In the genomic region with DNA sequence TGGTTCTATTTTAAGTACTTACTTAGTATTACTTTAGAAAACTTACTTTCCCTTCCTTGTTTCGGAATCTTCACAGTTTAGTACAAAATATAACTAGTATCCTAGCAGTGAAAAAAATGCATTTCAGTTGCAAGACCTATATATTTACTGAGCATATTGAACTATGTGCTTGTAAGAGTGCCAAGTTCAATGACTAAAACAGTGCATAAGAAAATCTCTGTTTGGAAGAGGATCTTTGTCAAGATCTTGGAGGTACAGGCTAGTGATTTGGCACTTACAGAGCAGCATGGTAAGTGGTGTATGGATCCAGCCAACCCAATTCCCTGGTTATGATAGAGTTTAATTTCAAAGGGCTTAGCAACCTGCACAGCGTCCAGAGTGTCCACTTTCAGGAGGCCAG, we compare ENCODE assay signal across 34 cellular contexts.
"Had no signal": no experiment of that assay in that cellular context is flagged by ENCODE, and none has a peak within 500 bp of the region (broad histone marks: within the 10 kb centered on the region; RNA-seq: fewer than 3 reads in every experiment).

No MANE protein-coding gene starts in this region.

- H3K4me3 ChIP-seq: neural progenitor cell, ovary, psoas muscle, right lobe of liver, sigmoid colon, skin epidermis, smooth muscle cell, spleen, suprapubic skin, testis, tibial artery, transverse colon, upper lobe of right lung, uterus had no signal

- H3K36me3 ChIP-seq: neural progenitor cell, neutrophil, ovary, right lobe of liver, sigmoid colon, spleen, suprapubic skin, tibial artery, transverse colon, upper lobe of right lung, uterus had no signal

- H3K27me3 Mint-ChIP-seq: naive thymus-derived CD4-positive, alpha-beta T cell; progenitor cell of endocrine pancreas; stimulated activated memory B cell treated with anti-CD40 and anti-IgM and Interleukin-4, amounts not matched to agents 10 μg/mL and 1 μg/mL and 100 μg/mL, for 72 hours; stimulated activated naive CD8-positive, alpha-beta T cell treated with anti-CD3 and anti-CD28 coated beads, Interleukin-15, amount 100 ng/mL, for 72 hours; type B pancreatic cell had no signal

- H3K27ac Mint-ChIP-seq: naive thymus-derived CD4-positive, alpha-beta T cell; natural killer cell; neural progenitor cell; progenitor cell of endocrine pancreas; stimulated activated memory B cell treated with anti-CD40 and anti-IgM and Interleukin-4, amounts not matched to agents 10 μg/mL and 1 μg/mL and 100 μg/mL, for 72 hours; stimulated activated naive CD8-positive, alpha-beta T cell treated with anti-CD3 and anti-CD28 coated beads, Interleukin-15, amount 100 ng/mL, for 72 hours; type B pancreatic cell had no signal

- H3K27ac ChIP-seq: neural progenitor cell, neutrophil, ovary, parathyroid adenoma, psoas muscle, right lobe of liver, sigmoid colon, skin epidermis, spleen, suprapubic skin, testis, tibial artery, transverse colon, upper lobe of right lung, uterus had no signal

- H3K79me2 ChIP-seq: parathyroid adenoma had no signal

- H3K9ac ChIP-seq: neural progenitor cell, parathyroid adenoma had no signal

- H3K4me3 Mint-ChIP-seq: naive thymus-derived CD4-positive, alpha-beta T cell; natural killer cell; nephron; neural progenitor cell; stimulated activated memory B cell treated with anti-CD40 and anti-IgM and Interleukin-4, amounts not matched to agents 10 μg/mL and 1 μg/mL and 100 μg/mL, for 72 hours; stimulated activated naive CD8-positive, alpha-beta T cell treated with anti-CD3 and anti-CD28 coated beads, Interleukin-15, amount 100 ng/mL, for 72 hours; type B pancreatic cell had no signal

- H3K36me3 Mint-ChIP-seq: naive thymus-derived CD4-positive, alpha-beta T cell; neural progenitor cell; stimulated activated memory B cell treated with anti-CD40 and anti-IgM and Interleukin-4, amounts not matched to agents 10 μg/mL and 1 μg/mL and 100 μg/mL, for 72 hours; type B pancreatic cell had no signal

- H2AFZ ChIP-seq: neural progenitor cell, parathyroid adenoma had no signal

- H3K9me3 Mint-ChIP-seq: nephron, neural progenitor cell, type B pancreatic cell had no signal

- DNase-seq: naive thymus-derived CD4-positive, alpha-beta T cell; natural killer cell; nucleus accumbens; ovary; posterior cingulate gyrus; psoas muscle; right cardiac atrium; right lobe of liver; sigmoid colon; spleen; stimulated activated CD4-positive, alpha-beta T cell treated with anti-CD3 and anti-CD28 coated beads, Interleukin-12 subunit alpha, Interleukin-12 subunit beta, amount 100 ng/mL, for 4 hours; stimulated activated CD4-positive, alpha-beta T cell treated with anti-CD3 and anti-CD28 coated beads, Interleukin-1b, Interleukin-23, amount 100 ng/mL, for 48 hours; stimulated activated CD4-positive, alpha-beta T cell treated with anti-CD3 and anti-CD28 coated beads, Interleukin-4, amount 100 ng/mL, for 1 hour; stimulated activated CD4-positive, alpha-beta T cell treated with anti-CD3 and anti-CD28 coated beads, Interleukin-4, amount 100 ng/mL, for 4 hours; stimulated activated CD8-positive, alpha-beta memory T cell treated with anti-CD3 and anti-CD28 coated beads, Interleukin-4, amount 100 ng/mL, for 48 hours; stimulated activated naive CD4-positive, alpha-beta T cell; stimulated activated naive CD8-positive, alpha-beta T cell treated with anti-CD3 and anti-CD28 coated beads, Interleukin-15, amount 100 ng/mL, for 72 hours; stimulated activated naive CD8-positive, alpha-beta T cell treated with anti-CD3 and anti-CD28 coated beads, Interleukin-15, Interleukin-2, amounts not matched to agents 100 U/mL and 50 U/mL, for 24 hours; substantia nigra; testis; tibial artery; transverse colon; upper lobe of right lung; uterus had no signal

- ATAC-seq: naive thymus-derived CD4-positive, alpha-beta T cell; natural killer cell; psoas muscle; right cardiac atrium; right lobe of liver; stimulated activated memory B cell treated with anti-CD40 and anti-IgM and Interleukin-4, amounts not matched to agents 10 μg/mL and 1 μg/mL and 100 μg/mL, for 72 hours; stimulated activated naive CD8-positive, alpha-beta T cell treated with anti-CD3 and anti-CD28 coated beads, Interleukin-15, amount 100 ng/mL, for 72 hours; stimulated activated naive CD8-positive, alpha-beta T cell treated with anti-CD3 and anti-CD28 coated beads, Interleukin-15, Interleukin-2, amounts not matched to agents 100 U/mL and 50 U/mL, for 24 hours; upper lobe of right lung had no signal

- H3K27me3 ChIP-seq: neural progenitor cell, neutrophil, ovary, right lobe of liver, sigmoid colon, spleen, suprapubic skin, testis, tibial artery, transverse colon, upper lobe of right lung, uterus had no signal

- H3K4me2 ChIP-seq: neural progenitor cell, smooth muscle cell had no signal

- H3K9me3 ChIP-seq: neutrophil, ovary, psoas muscle, right lobe of liver, sigmoid colon, spleen, suprapubic skin, testis, tibial artery, transverse colon, upper lobe of right lung, uterus had no signal

- H3K4me1 Mint-ChIP-seq: naive thymus-derived CD4-positive, alpha-beta T cell; natural killer cell; neural progenitor cell; stimulated activated memory B cell treated with anti-CD40 and anti-IgM and Interleukin-4, amounts not matched to agents 10 μg/mL and 1 μg/mL and 100 μg/mL, for 72 hours; stimulated activated naive CD8-positive, alpha-beta T cell treated with anti-CD3 and anti-CD28 coated beads, Interleukin-15, amount 100 ng/mL, for 72 hours had no signal

- H3K4me1 ChIP-seq: neural progenitor cell, parathyroid adenoma, psoas muscle, right lobe of liver, sigmoid colon, spleen, suprapubic skin, testis, tibial artery, transverse colon, upper lobe of right lung, uterus had no signal
